Comparison of ENCODE assay signal across 1 cellular context in the genomic region with DNA sequence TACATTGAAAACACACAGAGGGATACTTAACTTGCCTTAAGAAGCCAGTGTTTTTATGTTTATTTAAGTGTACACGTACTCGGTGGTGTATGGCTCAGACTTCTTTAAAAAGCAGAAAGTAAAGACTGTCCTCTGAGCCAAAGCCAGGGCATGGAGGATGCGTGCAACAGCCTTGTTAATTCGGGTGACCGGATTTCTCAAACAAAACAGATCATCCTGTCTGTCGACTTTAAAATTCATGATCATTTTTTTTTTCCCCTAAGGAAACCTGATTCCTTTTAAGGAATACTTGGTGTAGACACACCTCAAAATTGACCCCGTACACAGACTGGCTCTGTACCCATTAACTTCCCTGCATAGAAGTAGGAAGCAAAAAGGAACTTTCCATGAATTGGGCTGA.
TF ChIP-seq lines count a peak whose summit lies in the region.

No MANE protein-coding gene starts in this region.

TF ChIP-seq in GM23338, 12 proteins besides CTCF, POLR2A, EP300 and RAD21 (continued from another document):
- TF ChIP-seq, protein P1, sequence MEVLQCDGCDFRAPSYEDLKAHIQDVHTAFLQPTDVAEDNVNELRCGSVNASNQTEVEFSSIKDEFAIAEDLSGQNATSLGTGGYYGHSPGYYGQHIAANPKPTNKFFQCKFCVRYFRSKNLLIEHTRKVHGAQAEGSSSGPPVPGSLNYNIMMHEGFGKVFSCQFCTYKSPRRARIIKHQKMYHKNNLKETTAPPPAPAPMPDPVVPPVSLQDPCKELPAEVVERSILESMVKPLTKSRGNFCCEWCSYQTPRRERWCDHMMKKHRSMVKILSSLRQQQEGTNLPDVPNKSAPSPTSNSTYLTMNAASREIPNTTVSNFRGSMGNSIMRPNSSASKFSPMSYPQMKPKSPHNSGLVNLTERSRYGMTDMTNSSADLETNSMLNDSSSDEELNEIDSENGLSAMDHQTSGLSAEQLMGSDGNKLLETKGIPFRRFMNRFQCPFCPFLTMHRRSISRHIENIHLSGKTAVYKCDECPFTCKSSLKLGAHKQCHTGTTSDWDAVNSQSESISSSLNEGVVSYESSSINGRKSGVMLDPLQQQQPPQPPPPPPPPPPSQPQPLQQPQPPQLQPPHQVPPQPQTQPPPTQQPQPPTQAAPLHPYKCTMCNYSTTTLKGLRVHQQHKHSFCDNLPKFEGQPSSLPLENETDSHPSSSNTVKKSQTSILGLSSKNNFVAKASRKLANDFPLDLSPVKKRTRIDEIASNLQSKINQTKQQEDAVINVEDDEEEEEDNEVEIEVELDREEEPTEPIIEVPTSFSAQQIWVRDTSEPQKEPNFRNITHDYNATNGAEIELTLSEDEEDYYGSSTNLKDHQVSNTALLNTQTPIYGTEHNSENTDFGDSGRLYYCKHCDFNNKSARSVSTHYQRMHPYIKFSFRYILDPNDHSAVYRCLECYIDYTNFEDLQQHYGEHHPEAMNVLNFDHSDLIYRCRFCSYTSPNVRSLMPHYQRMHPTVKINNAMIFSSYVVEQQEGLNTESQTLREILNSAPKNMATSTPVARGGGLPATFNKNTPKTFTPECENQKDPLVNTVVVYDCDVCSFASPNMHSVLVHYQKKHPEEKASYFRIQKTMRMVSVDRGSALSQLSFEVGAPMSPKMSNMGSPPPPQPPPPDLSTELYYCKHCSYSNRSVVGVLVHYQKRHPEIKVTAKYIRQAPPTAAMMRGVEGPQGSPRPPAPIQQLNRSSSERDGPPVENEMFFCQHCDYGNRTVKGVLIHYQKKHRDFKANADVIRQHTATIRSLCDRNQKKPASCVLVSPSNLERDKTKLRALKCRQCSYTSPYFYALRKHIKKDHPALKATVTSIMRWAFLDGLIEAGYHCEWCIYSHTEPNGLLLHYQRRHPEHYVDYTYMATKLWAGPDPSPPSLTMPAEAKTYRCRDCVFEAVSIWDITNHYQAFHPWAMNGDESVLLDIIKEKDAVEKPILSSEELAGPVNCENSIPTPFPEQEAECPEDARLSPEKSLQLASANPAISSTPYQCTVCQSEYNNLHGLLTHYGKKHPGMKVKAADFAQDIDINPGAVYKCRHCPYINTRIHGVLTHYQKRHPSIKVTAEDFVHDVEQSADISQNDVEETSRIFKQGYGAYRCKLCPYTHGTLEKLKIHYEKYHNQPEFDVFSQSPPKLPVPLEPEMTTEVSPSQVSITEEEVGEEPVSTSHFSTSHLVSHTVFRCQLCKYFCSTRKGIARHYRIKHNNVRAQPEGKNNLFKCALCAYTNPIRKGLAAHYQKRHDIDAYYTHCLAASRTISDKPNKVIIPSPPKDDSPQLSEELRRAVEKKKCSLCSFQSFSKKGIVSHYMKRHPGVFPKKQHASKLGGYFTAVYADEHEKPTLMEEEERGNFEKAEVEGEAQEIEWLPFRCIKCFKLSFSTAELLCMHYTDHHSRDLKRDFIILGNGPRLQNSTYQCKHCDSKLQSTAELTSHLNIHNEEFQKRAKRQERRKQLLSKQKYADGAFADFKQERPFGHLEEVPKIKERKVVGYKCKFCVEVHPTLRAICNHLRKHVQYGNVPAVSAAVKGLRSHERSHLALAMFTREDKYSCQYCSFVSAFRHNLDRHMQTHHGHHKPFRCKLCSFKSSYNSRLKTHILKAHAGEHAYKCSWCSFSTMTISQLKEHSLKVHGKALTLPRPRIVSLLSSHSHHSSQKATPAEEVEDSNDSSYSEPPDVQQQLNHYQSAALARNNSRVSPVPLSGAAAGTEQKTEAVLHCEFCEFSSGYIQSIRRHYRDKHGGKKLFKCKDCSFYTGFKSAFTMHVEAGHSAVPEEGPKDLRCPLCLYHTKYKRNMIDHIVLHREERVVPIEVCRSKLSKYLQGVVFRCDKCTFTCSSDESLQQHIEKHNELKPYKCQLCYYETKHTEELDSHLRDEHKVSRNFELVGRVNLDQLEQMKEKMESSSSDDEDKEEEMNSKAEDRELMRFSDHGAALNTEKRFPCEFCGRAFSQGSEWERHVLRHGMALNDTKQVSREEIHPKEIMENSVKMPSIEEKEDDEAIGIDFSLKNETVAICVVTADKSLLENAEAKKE (CRISPR knock-in tag; IDR thresholded peaks at IDR 0.05) = no peak
- TF ChIP-seq STAT1 (IDR thresholded peaks at IDR 0.05; ENCODE audit: unreplicated experiment) (no peak), CREB1 (CRISPR knock-in tag; IDR thresholded peaks at IDR 0.05; ENCODE audit: low read depth) (no peak), ZNF114 (CRISPR knock-in tag; IDR thresholded peaks at IDR 0.05) (no peak), EZH2 (IDR thresholded peaks at IDR 0.05; ENCODE audit: low read depth, unreplicated experiment) (no peak)
